12 cellular contexts compared by ENCODE assay signal in genomic region chr4:76042241-76042998, GRCh38. TPM values are rescaled to one million over a fixed set of nuclear protein-coding genes. Genes with fewer than 3 reads are reported as not detected.
DNase-seq lines count a peak whose midpoint lies in the region; ATAC-seq and TF ChIP-seq lines count a peak whose summit lies in the region.
"Not testable (repeated sequence)": the region's sequence is repeated elsewhere in the genome, so short reads cannot be mapped to it uniquely, and the experiment has no call there.
"Had no signal": no experiment of that assay in that cellular context is flagged by ENCODE, and none has a peak within 500 bp of the region (broad histone marks: within the 10 kb centered on the region; RNA-seq: fewer than 3 reads in every experiment).

No MANE protein-coding gene starts in this region.

- H3K79me2 ChIP-seq in osteoblast (ENCODE audit: insufficient read depth, low read length): not testable (repeated sequence)

- peak overlapping the region; percentile 58 for H3K4me3 Mint-ChIP-seq in activated CD4-positive, alpha-beta memory T cell treated with anti-CD3 and anti-CD28 coated beads for 36 hours
- peak overlapping the region; percentile 76 for H3K4me3 Mint-ChIP-seq in central memory CD8-positive, alpha-beta T cell

- H2AFZ ChIP-seq in osteoblast (ENCODE audit: low read length): not testable (repeated sequence)

- ATAC-seq in SK-N-SH treated with all-trans-retinoic acid at 6 μM for 48 hours: peak; percentile 40; the same call in 1 of the 3 replicates
- ATAC-seq in activated naive CD4-positive, alpha-beta T cell treated with anti-CD3 and anti-CD28 coated beads, Interleukin-2, amount 50 U/mL, for 72 hours: peak; percentile 50 to 99
- not testable (repeated sequence) for ATAC-seq in central memory CD8-positive, alpha-beta T cell (replicated peaks; ENCODE audit: extremely low read depth, poor library complexity, severe bottlenecking)

- TF ChIP-seq CTCF in fibroblast of the aortic adventitia (IDR thresholded peaks at IDR 0.05; ENCODE audit: insufficient read depth, low read length); osteoblast (IDR thresholded peaks at IDR 0.05; ENCODE audit: extremely low read depth, low read depth, low read length); testis (IDR thresholded peaks at IDR 0.05): not testable (repeated sequence)

- not testable (repeated sequence) for H3K4me2 ChIP-seq in osteoblast (ENCODE audit: insufficient read depth, low read length)

- H3K4me3 ChIP-seq in fibroblast of the aortic adventitia (ENCODE audit: low read depth, low read length); osteoblast (ENCODE audit: insufficient read depth, low read length); testis: not testable (repeated sequence)

- not testable (repeated sequence) for H3K36me3 ChIP-seq in osteoblast (ENCODE audit: insufficient read depth, low read length); testis (ENCODE audit: low read depth, missing control alignments)

- intact Hi-C loops in activated CD4-positive, alpha-beta memory T cell treated with anti-CD3 and anti-CD28 coated beads for 36 hours (cut with micrococcal nuclease): loop anchor here (1.0 kb wide), 1 partner anchor 16 kb away; no protein-coding TSS in a partner anchor
- intact Hi-C loops in testis (cut with DNase I; ENCODE audit: low total_unique reads): not testable (repeated sequence)

- H3K27ac Mint-ChIP-seq in activated CD4-positive, alpha-beta memory T cell treated with anti-CD3 and anti-CD28 coated beads for 36 hours: peak overlapping the region; percentile 57
- H3K27ac Mint-ChIP-seq in activated naive CD4-positive, alpha-beta T cell treated with anti-CD3 and anti-CD28 coated beads, Interleukin-2, amount 50 U/mL, for 72 hours: peak overlapping the region; percentile 36 to 54
- not testable (repeated sequence) for H3K27ac Mint-ChIP-seq in central memory CD8-positive, alpha-beta T cell (ENCODE audit: low read depth)

- CTCF ChIA-PET in activated CD4-positive, alpha-beta memory T cell treated with anti-CD3 and anti-CD28 coated beads for 36 hours (lab: Charles Lee): interaction anchor here (0.6 to 1.2 kb wide), 2 partner anchors 16 to 19 kb away, joined by 3 read pairs; no protein-coding TSS in a partner anchor

- DNase-seq in HPDE6-E6E7 (ENCODE audit: extremely low spot score) (peak; percentile 25), fibroblast of the aortic adventitia (ENCODE audit: low read depth) (peak; percentile 8), osteoblast (ENCODE audit: insufficient read length, low spot score, missing footprints) (peak; percentile 83), testis (peak; percentile 57)
- not testable (repeated sequence) for DNase-seq in activated CD4-positive, alpha-beta memory T cell treated with anti-CD3 and anti-CD28 coated beads for 36 hours; activated naive CD4-positive, alpha-beta T cell treated with anti-CD3 and anti-CD28 coated beads, Interleukin-2, amount 50 U/mL, for 72 hours (ENCODE audit: low spot score in 2 of 2); central memory CD8-positive, alpha-beta T cell (ENCODE audit: low spot score in 2 of 2)

- WGBS in testis, 2 donors: 81 to 86% methylated on average over 15 to 18 of the region's 18 CpGs

- peaks cover 13% of the 10 kb centered on the region for H3K4me1 Mint-ChIP-seq in activated CD4-positive, alpha-beta memory T cell treated with anti-CD3 and anti-CD28 coated beads for 36 hours (ENCODE audit: low read depth)
- H3K4me1 Mint-ChIP-seq in central memory CD8-positive, alpha-beta T cell: not testable (repeated sequence)

- not testable (repeated sequence) for H3K27me3 Mint-ChIP-seq in activated CD4-positive, alpha-beta memory T cell treated with anti-CD3 and anti-CD28 coated beads for 36 hours; central memory CD8-positive, alpha-beta T cell

- not testable (repeated sequence) for H3K4me1 ChIP-seq in osteoblast (ENCODE audit: insufficient read depth, low read length); testis

- not testable (repeated sequence) for H3K27me3 ChIP-seq in osteoblast (ENCODE audit: insufficient read depth, low read length); testis

- not testable (repeated sequence) for H3K9me3 ChIP-seq in osteoblast (ENCODE audit: low read depth, low read length); testis

- not testable (repeated sequence) for H3K36me3 Mint-ChIP-seq in activated CD4-positive, alpha-beta memory T cell treated with anti-CD3 and anti-CD28 coated beads for 36 hours; central memory CD8-positive, alpha-beta T cell (ENCODE audit: insufficient read depth)
- H3K36me3 Mint-ChIP-seq in activated naive CD4-positive, alpha-beta T cell treated with anti-CD3 and anti-CD28 coated beads, Interleukin-2, amount 50 U/mL, for 72 hours: peaks cover 0 to 15% of the 10 kb centered on the region in 2 donors

- H3K27ac ChIP-seq in osteoblast (ENCODE audit: low read depth, low read length); testis: not testable (repeated sequence)

- not testable (repeated sequence) for TF ChIP-seq POLR2A in testis (IDR thresholded peaks at IDR 0.05)

- not testable (repeated sequence) for H3K9me3 Mint-ChIP-seq in activated CD4-positive, alpha-beta memory T cell treated with anti-CD3 and anti-CD28 coated beads for 36 hours; activated naive CD4-positive, alpha-beta T cell treated with anti-CD3 and anti-CD28 coated beads, Interleukin-2, amount 50 U/mL, for 72 hours; central memory CD8-positive, alpha-beta T cell

- not testable (repeated sequence) for H4K20me1 ChIP-seq in osteoblast (ENCODE audit: insufficient read depth, low read length)

- POLR2A ChIA-PET in activated CD4-positive, alpha-beta memory T cell treated with anti-CD3 and anti-CD28 coated beads for 36 hours (lab: Charles Lee): interaction anchor here (1.7 kb wide), 1 partner anchor 16 kb away, joined by 6 read pairs; no protein-coding TSS in a partner anchor

TF ChIP-seq in SK-N-SH treated with all-trans-retinoic acid at 6 μM for 48 hours, 23 proteins besides CTCF, POLR2A, EP300 and RAD21:
- 0 out of 2 replicates have a peak, but pooled peaks have one; percentile 24 for TF ChIP-seq TOX (CRISPR knock-in tag; IDR thresholded peaks at IDR 0.05; ENCODE audit: borderline replicate concordance)

RNA-seq across cellular contexts. Expression of gene CXCL11, which starts 6.5 kb away (rescaled TPM):
- total RNA-seq in activated CD4-positive, alpha-beta memory T cell treated with anti-CD3 and anti-CD28 coated beads for 36 hours: not detected
- under 1 TPM; 0.21 to 0.23 TPM for total RNA-seq in activated naive CD4-positive, alpha-beta T cell treated with anti-CD3 and anti-CD28 coated beads, Interleukin-2, amount 50 U/mL, for 72 hours
- total RNA-seq in fibroblast of the aortic adventitia (ENCODE audit: low replicate concordance): not detected in 2 replicates
- total RNA-seq in osteoblast: not detected in 2 replicates
- under 1 TPM in 1 of 2 donors, not detected in 1; 0.55 TPM for total RNA-seq in testis
- 2.0 TPM for polyA plus RNA-seq in testis (ENCODE audit: insufficient read depth, low read depth, low replicate concordance)
- total RNA-seq: CD4-positive, CD25-positive, alpha-beta regulatory T cell; H4; NCI-H460; PC-9 had no signal
- polyA plus RNA-seq: CD4-positive, CD25-positive, alpha-beta regulatory T cell had no signal

RNA-seq across cellular contexts. Expression of gene CXCL10, which starts 19.1 kb away (rescaled TPM):
- under 1 TPM; 0.36 to 0.51 TPM for total RNA-seq in activated CD4-positive, alpha-beta memory T cell treated with anti-CD3 and anti-CD28 coated beads for 36 hours
- 1 to 10 TPM in 1 of 2 donors, under 1 TPM in 1; 0.20 to 1.2 TPM for total RNA-seq in activated naive CD4-positive, alpha-beta T cell treated with anti-CD3 and anti-CD28 coated beads, Interleukin-2, amount 50 U/mL, for 72 hours
- total RNA-seq in fibroblast of the aortic adventitia (ENCODE audit: low replicate concordance) (not detected in 2 replicates), osteoblast (not detected in 2 replicates), testis (not detected)
- 5.9 TPM for polyA plus RNA-seq in testis (ENCODE audit: insufficient read depth, low read depth, low replicate concordance)
- total RNA-seq: CD4-positive, CD25-positive, alpha-beta regulatory T cell; NCI-H460; PC-9 had no signal
- polyA plus RNA-seq: CD4-positive, CD25-positive, alpha-beta regulatory T cell had no signal

RNA-seq across cellular contexts. Expression of gene ART3, which starts 32.1 kb away (rescaled TPM):
- under 1 TPM in 1 of 2 experiments, not detected in 1; 0.36 TPM for total RNA-seq in activated CD4-positive, alpha-beta memory T cell treated with anti-CD3 and anti-CD28 coated beads for 36 hours
- under 1 TPM in 1 of 2 donors, not detected in 1; 0.82 TPM for total RNA-seq in activated naive CD4-positive, alpha-beta T cell treated with anti-CD3 and anti-CD28 coated beads, Interleukin-2, amount 50 U/mL, for 72 hours
- total RNA-seq in fibroblast of the aortic adventitia (ENCODE audit: low replicate concordance) (not detected in 2 replicates), osteoblast (under 0.01 TPM in 1 of 2 replicates, not detected in the other), testis (10 to 100 TPM; 52.5 to 73.9 TPM)
- 166 TPM for polyA plus RNA-seq in testis (ENCODE audit: insufficient read depth, low read depth, low replicate concordance)
- total RNA-seq: CD4-positive, CD25-positive, alpha-beta regulatory T cell; NCI-H460; PC-9 had no signal
- polyA plus RNA-seq: CD4-positive, CD25-positive, alpha-beta regulatory T cell had no signal

RNA-seq across cellular contexts. Expression of gene CXCL9, which starts 35.1 kb away (rescaled TPM):
- under 1 TPM; 0.10 to 0.14 TPM for total RNA-seq in activated CD4-positive, alpha-beta memory T cell treated with anti-CD3 and anti-CD28 coated beads for 36 hours
- 1 to 10 TPM in 1 of 2 donors, not detected in 1; 1.4 TPM for total RNA-seq in activated naive CD4-positive, alpha-beta T cell treated with anti-CD3 and anti-CD28 coated beads, Interleukin-2, amount 50 U/mL, for 72 hours
- total RNA-seq in fibroblast of the aortic adventitia (ENCODE audit: low replicate concordance) (not detected in 2 replicates), osteoblast (not detected in 2 replicates), testis (1 to 10 TPM; 3.9 TPM)
- 11.2 TPM for polyA plus RNA-seq in testis (ENCODE audit: insufficient read depth, low read depth, low replicate concordance)
- total RNA-seq: CD4-positive, CD25-positive, alpha-beta regulatory T cell; H4; NCI-H460; PC-9 had no signal
- polyA plus RNA-seq: CD4-positive, CD25-positive, alpha-beta regulatory T cell had no signal

RNA-seq across cellular contexts. Expression of gene SDAD1, which starts 51.7 kb away (rescaled TPM):
- 10 to 100 TPM; 35.9 to 40.5 TPM for total RNA-seq in activated CD4-positive, alpha-beta memory T cell treated with anti-CD3 and anti-CD28 coated beads for 36 hours
- total RNA-seq in activated naive CD4-positive, alpha-beta T cell treated with anti-CD3 and anti-CD28 coated beads, Interleukin-2, amount 50 U/mL, for 72 hours: 10 to 100 TPM; 21.4 to 43.3 TPM
- total RNA-seq in fibroblast of the aortic adventitia (ENCODE audit: low replicate concordance) (46.7 and 52.4 TPM in 2 replicates), osteoblast (36.2 and 41.5 TPM in 2 replicates), testis (10 to 100 TPM; 54.6 to 55.2 TPM)
- polyA plus RNA-seq in testis (ENCODE audit: insufficient read depth, low read depth, low replicate concordance): 38.8 TPM

Comparison
In these comparisons a context has a peak if more than half of its experiments do, and no peak if none do; other contexts are left out.
1. RNA of gene ART3, which starts 32.1 kb away (total RNA-seq): 52.5 to 73.9 TPM in testis; 0.82 TPM in activated naive CD4-positive, alpha-beta T cell treated with anti-CD3 and anti-CD28 coated beads, Interleukin-2, amount 50 U/mL, for 72 hours, 0.36 TPM in activated CD4-positive, alpha-beta memory T cell treated with anti-CD3 and anti-CD28 coated beads for 36 hours, not detected in fibroblast of the aortic adventitia and under 0.01 TPM in osteoblast; every median in the first group is over 10 times any median in the second.